ENCODE assay signal across 10 cellular contexts in genomic region chr9:136326061-136326776, GRCh38. TPM values are rescaled to one million over a fixed set of nuclear protein-coding genes. Genes with fewer than 3 reads are reported as not detected.
A peak's percentile ranks its signal among the peaks of the same experiment; 100 is the strongest.
DNase-seq lines count a peak whose midpoint lies in the region; ATAC-seq and TF ChIP-seq lines count a peak whose summit lies in the region.
"Had no signal": no experiment of that assay in that cellular context is flagged by ENCODE, and none has a peak within 500 bp of the region (broad histone marks: within the 10 kb centered on the region; RNA-seq: fewer than 3 reads in every experiment).

No MANE protein-coding gene starts in this region.

- peak; percentile 57 to 81 for DNase-seq in NCI-H524 (lab: John Stamatoyannopoulos, UW)
- DNase-seq in NCI-H524 treated with DMSO at 0.1 percent for 48 hours (lab: John Stamatoyannopoulos, UW): no peak
- DNase-seq in breast epithelium (ENCODE audit: low spot score in 2 of 2): no peak
- no peak for DNase-seq in tibial artery
- DNase-seq in activated CD4-positive, alpha-beta T cell treated with anti-CD3 and anti-CD28 coated beads for 48 hours: no peak

- H3K9me3 ChIP-seq in breast epithelium (no peaks in the 10 kb centered on the region), tibial artery (no peaks in the 10 kb centered on the region)

- H3K4me1 ChIP-seq in breast epithelium (peaks cover 9 to 14% of the 10 kb centered on the region in 2 donors), tibial artery (peaks cover 3 to 35% (median 32%) of the 10 kb centered on the region in 4 donors)

- H3K4me3 ChIP-seq in breast epithelium (peak overlapping the region; percentile 59 to 75 (median 67)), tibial artery (peak overlapping the region in 1 of 2 donors; percentile 87)

- intact Hi-C loops in breast epithelium (cut with DNase I; ENCODE audit: low total_unique reads): no loop called here
- intact Hi-C loops in tibial artery (cut with DNase I; ENCODE audit: low total_unique reads): no loop called here

- no peak for TF ChIP-seq POLR2A in breast epithelium (IDR thresholded peaks at IDR 0.05)

- no peak for TF ChIP-seq CTCF in breast epithelium (IDR thresholded peaks at IDR 0.05)
- TF ChIP-seq CTCF in tibial artery (IDR thresholded peaks at IDR 0.05): no peak

- H3K27me3 ChIP-seq in breast epithelium: no peaks in the 10 kb centered on the region
- no peaks in the 10 kb centered on the region for H3K27me3 ChIP-seq in layer of hippocampus (ENCODE audit: control insufficient read depth, insufficient read depth, low read length)
- no peaks in the 10 kb centered on the region for H3K27me3 ChIP-seq in tibial artery

- H3K27ac ChIP-seq in breast epithelium (peak overlapping the region; percentile 78 to 89), layer of hippocampus (ENCODE audit: low read depth, low read length) (peak overlapping the region; percentile 84), tibial artery (peak overlapping the region; percentile 73 to 81)
- H3K27ac ChIP-seq: 22Rv1 had no signal

- ATAC-seq in HG02870 (IDR thresholded peaks at IDR 0.05; ENCODE audit: unreplicated experiment) (no peak), HG03025 (IDR thresholded peaks at IDR 0.05; ENCODE audit: low FRiP score, unreplicated experiment) (no peak)
- ATAC-seq: stimulated activated memory B cell treated with anti-CD40 and anti-IgM and Interleukin-4, amounts not matched to agents 10 μg/mL and 1 μg/mL and 100 μg/mL, for 72 hours had no signal

- H3K36me3 ChIP-seq in breast epithelium (no peaks in the 10 kb centered on the region), tibial artery (no peaks in the 10 kb centered on the region)

RNA-seq across cellular contexts. Expression of gene GPSM1, which starts 1.1 kb away (rescaled TPM):
- total RNA-seq in breast epithelium: 10 to 100 TPM in 1 of 3 donors, 1 to 10 TPM in 2; 5.6 to 19.0 (median 8.6) TPM

RNA-seq across cellular contexts. Expression of gene CCDC187, which starts 22.3 kb away (rescaled TPM):
- not detected for total RNA-seq in breast epithelium

RNA-seq across cellular contexts. Expression of gene DNLZ, which starts 37.3 kb away (rescaled TPM):
- 10 to 100 TPM; 35.4 to 57.4 (median 40.0) TPM for total RNA-seq in breast epithelium

RNA-seq across cellular contexts. Expression of gene CARD9, which starts 47.2 kb away (rescaled TPM):
- total RNA-seq in breast epithelium: 1 to 10 TPM; 3.0 to 7.6 (median 3.3) TPM

Comparison
In these comparisons a context has a peak if more than half of its experiments do, and no peak if none do; other contexts are left out.
1. DNase-seq: peak in NCI-H524 (2 of 2); none in NCI-H524 treated with DMSO at 0.1 percent for 48 hours (single experiment), breast epithelium (0 of 2), tibial artery (0 of 2) and activated CD4-positive, alpha-beta T cell treated with anti-CD3 and anti-CD28 coated beads for 48 hours (single experiment).
2. Peak in every context shown above with its lines, with median percentiles within 50 percentile points of each other: H3K27ac ChIP-seq.